Comparison of ENCODE assay signal across 8 cellular contexts in the genomic region with DNA sequence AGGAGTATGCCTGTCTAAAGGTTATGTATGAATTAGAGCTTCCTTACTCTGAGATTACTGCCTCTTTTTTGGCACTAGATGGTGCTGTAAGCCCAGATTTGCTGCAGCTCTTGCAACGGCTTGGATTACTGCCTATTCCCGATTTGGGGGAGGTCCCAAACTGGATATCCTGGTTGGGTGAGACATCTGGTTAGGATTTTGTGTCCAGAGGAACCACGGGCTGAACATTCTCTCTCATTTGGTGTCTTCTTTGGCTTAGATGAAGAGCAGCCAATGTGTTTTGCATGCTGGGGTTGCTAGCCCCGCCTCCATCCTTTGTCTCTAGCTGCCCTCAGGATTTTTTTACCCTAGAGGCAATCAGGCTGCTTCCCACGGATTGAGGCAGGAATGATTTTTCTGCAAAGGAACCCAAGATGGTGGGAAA. TPM values are rescaled to one million over a fixed set of nuclear protein-coding genes. Genes with fewer than 3 reads are reported as not detected.
A peak's percentile ranks its signal among the peaks of the same experiment; 100 is the strongest.
DNase-seq lines count a peak whose midpoint lies in the region; ATAC-seq and TF ChIP-seq lines count a peak whose summit lies in the region.

No MANE protein-coding gene starts in this region.

- intact Hi-C loops in CD14-positive monocyte (cut with micrococcal nuclease) = no loop called here

- TF ChIP-seq CTCF in CD14-positive monocyte (IDR thresholded peaks at IDR 0.05) (peak; percentile 70), cardiac fibroblast (IDR thresholded peaks at IDR 0.05; ENCODE audit: low read depth, low read length) (peak; percentile 59)

- H3K27ac Mint-ChIP-seq in CD14-positive monocyte = peak overlapping the region in 1 of 7 donors; percentile 43

- H3K36me3 Mint-ChIP-seq in CD14-positive monocyte = no peaks in the 10 kb centered on the region

- DNase-seq in CD14-positive monocyte (ENCODE audit: low spot score) (no peak), GM19238 (ENCODE audit: insufficient read length, low spot score) (peak; percentile 12), NCI-H1105 treated with DMSO at 0.1 percent for 48 hours (lab: John Stamatoyannopoulos, UW) (peak; percentile 91), SW480 (ENCODE audit: low spot score) (peak; percentile 69), cardiac fibroblast (ENCODE audit: low read depth in 2 of 2) (peak; percentile 77 to 89), iris pigment epithelial cell (ENCODE audit: low read depth) (peak; percentile 73)
- peak; percentile 0 for DNase-seq in stimulated activated CD4-positive, alpha-beta T cell treated with anti-CD3 and anti-CD28 coated beads, Interleukin-12 subunit alpha, Interleukin-12 subunit beta, amount 100 ng/mL, for 4 hours

- no peak for TF ChIP-seq POLR2A in GM18505 (IDR thresholded peaks at IDR 0.05; ENCODE audit: borderline replicate concordance, extremely low read depth, insufficient read depth, insufficient read length)

- peaks cover 1 to 4% (median 2%) of the 10 kb centered on the region in 3 donors for H3K27me3 Mint-ChIP-seq in CD14-positive monocyte (ENCODE audit: low read depth in 3 of 3)

- H3K4me1 Mint-ChIP-seq in CD14-positive monocyte = peaks cover 4% of the 10 kb centered on the region

- no peak for ATAC-seq in GM18505 (IDR thresholded peaks at IDR 0.05; ENCODE audit: unreplicated experiment)

- H3K4me3 Mint-ChIP-seq in CD14-positive monocyte = peak overlapping the region; percentile 56 to 75

- no peak overlapping the region for H3K4me3 ChIP-seq in cardiac fibroblast (replicated peaks in 1 of 2; ENCODE audit: low read depth in 2 of 2, low read length in 2 of 2)

- peaks cover 0 to 10% (median 3%) of the 10 kb centered on the region in 7 donors for H3K9me3 Mint-ChIP-seq in CD14-positive monocyte

RNA-seq across cellular contexts. Expression of gene F8A1, which starts 31.9 kb away (rescaled TPM):
- 10 to 100 TPM in 1 of 2 donors, 1 to 10 TPM in 1; 8.1 to 15.3 TPM for polyA plus RNA-seq in CD14-positive monocyte
